9 cellular contexts compared by ENCODE assay signal in the genomic region with DNA sequence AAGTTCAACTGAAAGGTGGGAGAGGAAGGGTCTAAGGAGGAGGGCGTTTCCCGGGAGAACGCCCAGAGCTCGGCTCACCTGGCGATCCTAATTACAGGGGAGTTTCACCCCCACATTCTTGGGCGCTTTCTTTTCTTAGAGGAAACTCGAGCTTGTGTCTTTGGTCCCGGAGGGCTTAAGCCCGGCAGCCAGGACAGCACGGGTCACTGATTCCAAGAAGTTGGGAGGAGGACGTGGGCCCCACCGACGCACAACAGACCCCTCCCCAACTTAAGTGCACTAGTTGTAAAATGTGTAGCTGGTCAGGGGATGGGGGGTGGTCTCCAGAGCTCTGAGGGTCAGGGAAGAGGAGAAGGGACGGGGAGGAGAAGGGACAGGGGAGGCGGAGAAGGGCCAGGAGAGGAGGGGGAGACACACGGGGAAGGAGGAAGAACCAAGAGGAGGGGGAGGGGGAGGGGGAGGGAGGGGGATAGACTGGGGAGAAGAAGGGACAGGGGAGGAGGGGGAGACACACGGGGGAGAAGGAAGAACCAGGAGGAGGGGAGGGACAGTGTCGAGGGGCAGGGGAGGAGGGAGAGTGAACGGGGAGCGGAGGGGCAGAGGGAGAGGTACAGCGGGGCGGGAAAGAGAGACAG. TPM values are rescaled to one million over a fixed set of nuclear protein-coding genes. Genes with fewer than 3 reads are reported as not detected.
DNase-seq lines count a peak whose midpoint lies in the region; ATAC-seq and TF ChIP-seq lines count a peak whose summit lies in the region.
"Had no signal": no experiment of that assay in that cellular context is flagged by ENCODE, and none has a peak within 500 bp of the region (broad histone marks: within the 10 kb centered on the region; RNA-seq: fewer than 3 reads in every experiment).

No MANE protein-coding gene starts in this region.

- peak overlapping the region; percentile 75 for H3K4me3 Mint-ChIP-seq in Caco-2 (ENCODE audit: unreplicated experiment)
- peak overlapping the region; percentile 79 to 87 (median 87) for H3K4me3 Mint-ChIP-seq in nephron

- H3K27ac Mint-ChIP-seq in Caco-2 (ENCODE audit: unreplicated experiment) (peak overlapping the region; percentile 67), nephron (peak overlapping the region; percentile 58 to 83 (median 82))

- H3K9ac ChIP-seq in KMS-11 = no peak overlapping the region

- POLR2A ChIA-PET in Caco-2 (lab: Charles Lee) = interaction anchor here (0.6 kb wide), 1 partner anchor 40 kb away, joined by 7 read pairs; no protein-coding TSS in a partner anchor

- intact Hi-C loops in Caco-2 (cut with micrococcal nuclease; ENCODE audit: unreplicated experiment) = loop anchor here (2.0 kb wide), 1 partner anchor 39 kb away; no protein-coding TSS in a partner anchor

- TF ChIP-seq CTCF in Caco-2 (IDR thresholded peaks at IDR 0.05; ENCODE audit: insufficient read depth in 1 of 2, low read depth in 1 of 2, low read length in 1 of 2, severe bottlenecking in 1 of 2, unreplicated experiment in 1 of 2) = no peak
- no peak for TF ChIP-seq CTCF in KMS-11 (conservative IDR thresholded peaks at IDR 0.05; ENCODE audit: low read depth, low read length)
- no peak for TF ChIP-seq CTCF in choroid plexus epithelial cell (conservative IDR thresholded peaks at IDR 0.05; ENCODE audit: low read depth, low read length)
- TF ChIP-seq CTCF in nephron (IDR thresholded peaks at IDR 0.05; ENCODE audit: unreplicated experiment in 3 of 3) = no peak

- no TSS peak for BruUV-seq in Caco-2 (replicated peaks; lab: Mats Ljungman, UMichigan)

- no peaks in the 10 kb centered on the region for H3K36me3 ChIP-seq in Caco-2 (ENCODE audit: control insufficient read depth, insufficient read depth, low read length)
- H3K36me3 ChIP-seq in KMS-11 (ENCODE audit: insufficient read depth) = no peaks in the 10 kb centered on the region

- H3K27ac ChIP-seq in KMS-11 = no peak overlapping the region

- H3K9me3 Mint-ChIP-seq in Caco-2 (ENCODE audit: unreplicated experiment) = no peaks in the 10 kb centered on the region
- H3K9me3 Mint-ChIP-seq in nephron = no peaks in the 10 kb centered on the region

- H3K4me2 ChIP-seq in KMS-11 = peak overlapping the region; percentile 47; the same call in 1 of the 2 replicates

- peak overlapping the region; percentile 89; the same call in 1 of the 2 replicates for H2AFZ ChIP-seq in KMS-11 (ENCODE audit: low read depth)

- CTCF ChIA-PET in Caco-2 (lab: Charles Lee) = interaction anchor here (2.2 kb wide), 2 partner anchors 8 to 77 kb away, joined by 13 to 18 read pairs; no protein-coding TSS in a partner anchor

- H3K9me3 ChIP-seq in Caco-2 = peaks cover 9% of the 10 kb centered on the region

- DNase-seq in Caco-2 = no peak
- DNase-seq in choroid plexus epithelial cell (ENCODE audit: low read depth) = peak; percentile 37
- DNase-seq in hypothalamus (lab: John Stamatoyannopoulos, UW) = no peak
- DNase-seq in activated CD4-positive, alpha-beta T cell treated with anti-CD3 and anti-CD28 coated beads, Interleukin-2, amount 50 U/mL, for 1 hour = no peak
- DNase-seq: dermis blood vessel endothelial cell had no signal

- no peaks in the 10 kb centered on the region for H3K27me3 ChIP-seq in Caco-2 (replicated peaks; ENCODE audit: control insufficient read depth, insufficient read depth, low read length)
- no peaks in the 10 kb centered on the region for H3K27me3 ChIP-seq in KMS-11 (ENCODE audit: insufficient read depth, low read depth)

- H3K4me3 ChIP-seq in Caco-2 (ENCODE audit: low read depth, low read length) (peak overlapping the region; percentile 90), KMS-11 (IDR thresholded peaks at IDR 0.05; ENCODE audit: insufficient read depth, low read depth, low read length) (no peak overlapping the region), choroid plexus epithelial cell (ENCODE audit: low read depth, low read length) (peak overlapping the region; percentile 69)

- H3K79me2 ChIP-seq in KMS-11 (ENCODE audit: insufficient read depth, low read depth) = peaks cover 13% of the 10 kb centered on the region; the same call in 1 of the 2 replicates

- H3K4me1 ChIP-seq in Caco-2 (peaks cover 26% of the 10 kb centered on the region), KMS-11 (ENCODE audit: low read depth, poor library complexity, severe bottlenecking) (peaks cover 14% of the 10 kb centered on the region)

- ATAC-seq in HG03280 (IDR thresholded peaks at IDR 0.05; ENCODE audit: unreplicated experiment) (no peak), GM19452 (IDR thresholded peaks at IDR 0.05; ENCODE audit: unreplicated experiment) (no peak)

- peaks cover 46% of the 10 kb centered on the region for H3K36me3 Mint-ChIP-seq in Caco-2 (ENCODE audit: insufficient read depth, unreplicated experiment)
- H3K36me3 Mint-ChIP-seq in nephron (ENCODE audit: low read depth) = no peaks in the 10 kb centered on the region

- no peaks in the 10 kb centered on the region for H4K20me1 ChIP-seq in KMS-11 (ENCODE audit: insufficient read depth)

- H3K4me1 Mint-ChIP-seq in Caco-2 (ENCODE audit: low read depth, unreplicated experiment) (peaks cover 17% of the 10 kb centered on the region), nephron (peaks cover 21% of the 10 kb centered on the region)

- H3K27me3 Mint-ChIP-seq in Caco-2 (ENCODE audit: insufficient read depth, unreplicated experiment) = no peaks in the 10 kb centered on the region
- peaks cover 46% of the 10 kb centered on the region for H3K27me3 Mint-ChIP-seq in nephron (ENCODE audit: low read depth)

RNA-seq across cellular contexts. Expression of a gene that starts 0.9 kb away (rescaled TPM):
- 60.9 and 66.9 TPM in 2 replicates for total RNA-seq in Caco-2 (2022)
